In genomic region chr5:111691508-111691907, GRCh38 we compare ENCODE assay signal across 20 cellular contexts.
A peak's percentile ranks its signal among the peaks of the same experiment; 100 is the strongest.
DNase-seq lines count a peak whose midpoint lies in the region; ATAC-seq, FAIRE-seq and TF ChIP-seq lines count a peak whose summit lies in the region.
"Had no signal": no experiment of that assay in that cellular context is flagged by ENCODE, and none has a peak within 500 bp of the region (broad histone marks: within the 10 kb centered on the region; RNA-seq: fewer than 3 reads in every experiment).

No MANE protein-coding gene starts in this region.

- H3K4me2 ChIP-seq in HepG2 (ENCODE audit: low read depth, low read length), result no peak overlapping the region
- H3K4me2 ChIP-seq: A549 had no signal

- WGBS in HepG2 (ENCODE audit: low lambda C conversion rate), result 28% methylated on average over 3 of the region's 3 CpGs
- 89% methylated on average over 2 of the region's 3 CpGs for WGBS in right lobe of liver (ENCODE audit: insufficient coverage, low coverage, low lambda C conversion rate, missing lambda C conversion rate)

- TF ChIP-seq EP300 in HepG2 (IDR thresholded peaks at IDR 0.05; ENCODE audit: low read depth in 2 of 2, low read length in 2 of 2), result no peak
- TF ChIP-seq EP300 in HepG2 (CRISPR knock-in tag; IDR thresholded peaks at IDR 0.05; ENCODE audit: borderline replicate concordance), result no peak

- no peak for TF ChIP-seq POLR2A in HepG2 (IDR thresholded peaks at IDR 0.05; ENCODE audit: insufficient read depth in 1 of 2, low read depth in 2 of 2, low read length in 2 of 2)
- no peak for TF ChIP-seq POLR2A in right lobe of liver (IDR thresholded peaks at IDR 0.05)

- no peaks in the 10 kb centered on the region for H3K79me2 ChIP-seq in HepG2 (ENCODE audit: insufficient read depth, low read length)

- ATAC-seq in activated CD4-positive, alpha-beta T cell treated with anti-CD3 and anti-CD28 coated beads for 36 hours, result peak; percentile 74
- ATAC-seq in HepG2 (no peak), right lobe of liver (no peak)
- ATAC-seq in activated T-helper 17 cell treated with anti-CD3 and anti-CD28 coated beads, Interleukin-2, amount 50 U/mL, for 72 hours (replicated peaks), result peak; percentile 31
- peak; percentile 34 for ATAC-seq in stimulated activated effector memory CD8-positive, alpha-beta T cell treated with anti-CD3 and anti-CD28 coated beads, Interleukin-12 subunit alpha, Interleukin-12 subunit beta, amount 100 ng/mL, for 72 hours
- ATAC-seq: A549 had no signal

- no peak for TF ChIP-seq CTCF in HepG2 (CRISPR knock-in tag; IDR thresholded peaks at IDR 0.05)
- no peak for TF ChIP-seq CTCF in right lobe of liver (IDR thresholded peaks at IDR 0.05)
- TF ChIP-seq CTCF in D721Med (IDR thresholded peaks at IDR 0.05; ENCODE audit: insufficient read depth, missing control alignments), result no peak

- H3K36me3 Mint-ChIP-seq in activated CD4-positive, alpha-beta T cell treated with anti-CD3 and anti-CD28 coated beads for 36 hours (ENCODE audit: low read depth), result no peaks in the 10 kb centered on the region
- H3K36me3 Mint-ChIP-seq in activated T-helper 17 cell treated with anti-CD3 and anti-CD28 coated beads, Interleukin-2, amount 50 U/mL, for 72 hours (ENCODE audit: low read depth), result no peaks in the 10 kb centered on the region
- no peaks in the 10 kb centered on the region for H3K36me3 Mint-ChIP-seq in stimulated activated effector memory CD8-positive, alpha-beta T cell treated with anti-CD3 and anti-CD28 coated beads, Interleukin-12 subunit alpha, Interleukin-12 subunit beta, amount 100 ng/mL, for 72 hours

- BruUV-seq in HepG2 (replicated peaks; lab: Mats Ljungman, UMichigan), result no TSS peak

- no peak for FAIRE-seq in HepG2 (lab: Jason Lieb, UNC)
- FAIRE-seq in D721Med (lab: Jason Lieb, UNC), result no peak
- FAIRE-seq: A549, GM19239, H1 had no signal

- no peak overlapping the region for H3K27ac ChIP-seq in HepG2 (ENCODE audit: extremely low read length, insufficient read depth, low read length)
- no peak overlapping the region for H3K27ac ChIP-seq in right lobe of liver
- H3K27ac ChIP-seq: 22Rv1, A549, C4-2B had no signal

- H3K9me3 ChIP-seq in HepG2 (ENCODE audit: low read length) (no peaks in the 10 kb centered on the region), right lobe of liver (no peaks in the 10 kb centered on the region)
- H3K9me3 ChIP-seq: A549, Caco-2 had no signal

- no peaks in the 10 kb centered on the region for H3K27me3 ChIP-seq in HepG2 (ENCODE audit: control insufficient read depth in 1 of 2, insufficient read depth in 2 of 2, low read length in 2 of 2)
- no peaks in the 10 kb centered on the region for H3K27me3 ChIP-seq in right lobe of liver

- no peak overlapping the region for H3K27ac Mint-ChIP-seq in activated CD4-positive, alpha-beta T cell treated with anti-CD3 and anti-CD28 coated beads for 36 hours
- no peak overlapping the region for H3K27ac Mint-ChIP-seq in activated T-helper 17 cell treated with anti-CD3 and anti-CD28 coated beads, Interleukin-2, amount 50 U/mL, for 72 hours
- H3K27ac Mint-ChIP-seq in stimulated activated effector memory CD8-positive, alpha-beta T cell treated with anti-CD3 and anti-CD28 coated beads, Interleukin-12 subunit alpha, Interleukin-12 subunit beta, amount 100 ng/mL, for 72 hours, result no peak overlapping the region
- H3K27ac Mint-ChIP-seq: CD4-positive, alpha-beta T cell; H9 had no signal

- no peaks in the 10 kb centered on the region for H3K27me3 Mint-ChIP-seq in activated CD4-positive, alpha-beta T cell treated with anti-CD3 and anti-CD28 coated beads for 36 hours
- H3K27me3 Mint-ChIP-seq in activated T-helper 17 cell treated with anti-CD3 and anti-CD28 coated beads, Interleukin-2, amount 50 U/mL, for 72 hours, result peaks cover 10% of the 10 kb centered on the region
- H3K27me3 Mint-ChIP-seq: CD4-positive, alpha-beta T cell had no signal

- no peak overlapping the region for H3K4me3 ChIP-seq in HepG2 (replicated peaks in 1 of 3; ENCODE audit: insufficient read depth in 1 of 3, low read depth in 2 of 3, low read length in 3 of 3)
- no peak overlapping the region for H3K4me3 ChIP-seq in right lobe of liver
- H3K4me3 ChIP-seq: A549 had no signal

- TF ChIP-seq RAD21 in HepG2 (CRISPR knock-in tag; IDR thresholded peaks at IDR 0.05), result no peak

- H3K4me3 Mint-ChIP-seq in activated CD4-positive, alpha-beta T cell treated with anti-CD3 and anti-CD28 coated beads for 36 hours, result no peak overlapping the region
- no peak overlapping the region for H3K4me3 Mint-ChIP-seq in activated T-helper 17 cell treated with anti-CD3 and anti-CD28 coated beads, Interleukin-2, amount 50 U/mL, for 72 hours
- no peak overlapping the region for H3K4me3 Mint-ChIP-seq in stimulated activated effector memory CD8-positive, alpha-beta T cell treated with anti-CD3 and anti-CD28 coated beads, Interleukin-12 subunit alpha, Interleukin-12 subunit beta, amount 100 ng/mL, for 72 hours
- H3K4me3 Mint-ChIP-seq: CD4-positive, alpha-beta T cell; H9 had no signal

- CTCF ChIA-PET in activated CD4-positive, alpha-beta T cell treated with anti-CD3 and anti-CD28 coated beads for 36 hours (lab: Charles Lee), result no interaction called here
- CTCF ChIA-PET in HepG2 (lab: Yijun Ruan, JAX; ENCODE audit: low intra/inter-chr PET ratio, low total read pairs), result no interaction called here

- POLR2A ChIA-PET in activated CD4-positive, alpha-beta T cell treated with anti-CD3 and anti-CD28 coated beads for 36 hours (lab: Charles Lee), result no interaction called here
- POLR2A ChIA-PET in HepG2 (lab: Yijun Ruan, JAX), result no interaction called here

- no peak overlapping the region for H2AFZ ChIP-seq in HepG2 (ENCODE audit: low read length)

- in situ Hi-C loops in HepG2 (cut with HindIII; ENCODE audit: extremely low pct_ligation_motif_present, low pct_unique_long_range_greater_than_20kb), result no loop called here

- H3K36me3 ChIP-seq in HepG2 (replicated peaks in 1 of 2; ENCODE audit: control insufficient read depth in 1 of 2, insufficient read depth in 2 of 2, low read length in 2 of 2) (no peaks in the 10 kb centered on the region), right lobe of liver (no peaks in the 10 kb centered on the region)

- H3K4me1 ChIP-seq in HepG2 (ENCODE audit: insufficient read depth, low read length) (no peaks in the 10 kb centered on the region), right lobe of liver (no peaks in the 10 kb centered on the region)
- H3K4me1 ChIP-seq: Caco-2 had no signal

- H3K9ac ChIP-seq in HepG2 (ENCODE audit: insufficient read depth, low read depth, low read length), result no peak overlapping the region

- intact Hi-C loops in activated CD4-positive, alpha-beta T cell treated with anti-CD3 and anti-CD28 coated beads for 36 hours (cut with DNase I, micrococcal nuclease), result no loop called here
- intact Hi-C loops in HepG2 (cut with micrococcal nuclease; ENCODE audit: unreplicated experiment), result no loop called here
- intact Hi-C loops in right lobe of liver (cut with DNase I), result no loop called here

- no peak for DNase-seq in activated CD4-positive, alpha-beta T cell treated with anti-CD3 and anti-CD28 coated beads for 36 hours
- DNase-seq in activated CD4-positive, alpha-beta T cell treated with anti-CD3 and anti-CD28 coated beads for 4 hours, result no peak
- DNase-seq in HepG2 (ENCODE audit: low spot score), result no peak
- DNase-seq in right lobe of liver, result no peak
- DNase-seq in stimulated activated effector memory CD8-positive, alpha-beta T cell treated with anti-CD3 and anti-CD28 coated beads, Interleukin-12 subunit alpha, Interleukin-12 subunit beta, amount 100 ng/mL, for 72 hours (ENCODE audit: low spot score in 2 of 2), result no peak
- no peak for DNase-seq in NCI-H187 treated with DMSO at 0.1 percent for 48 hours (lab: John Stamatoyannopoulos, UW)
- no peak for DNase-seq in D721Med (ENCODE audit: insufficient read length, low spot score)
- DNase-seq: AML-193; Caco-2; CD4-positive, alpha-beta T cell; DMS153; DMS79; GDM1; H9 had no signal

- H4K20me1 ChIP-seq in HepG2 (ENCODE audit: insufficient read depth, low read length), result no peaks in the 10 kb centered on the region

- H3K4me1 Mint-ChIP-seq in activated CD4-positive, alpha-beta T cell treated with anti-CD3 and anti-CD28 coated beads for 36 hours, result no peaks in the 10 kb centered on the region
- H3K4me1 Mint-ChIP-seq in activated T-helper 17 cell treated with anti-CD3 and anti-CD28 coated beads, Interleukin-2, amount 50 U/mL, for 72 hours, result no peaks in the 10 kb centered on the region
- H3K4me1 Mint-ChIP-seq in stimulated activated effector memory CD8-positive, alpha-beta T cell treated with anti-CD3 and anti-CD28 coated beads, Interleukin-12 subunit alpha, Interleukin-12 subunit beta, amount 100 ng/mL, for 72 hours, result no peaks in the 10 kb centered on the region

- H3K9me3 Mint-ChIP-seq in activated CD4-positive, alpha-beta T cell treated with anti-CD3 and anti-CD28 coated beads for 36 hours (ENCODE audit: low read depth), result no peaks in the 10 kb centered on the region
- H3K9me3 Mint-ChIP-seq in activated T-helper 17 cell treated with anti-CD3 and anti-CD28 coated beads, Interleukin-2, amount 50 U/mL, for 72 hours, result no peaks in the 10 kb centered on the region
- H3K9me3 Mint-ChIP-seq in stimulated activated effector memory CD8-positive, alpha-beta T cell treated with anti-CD3 and anti-CD28 coated beads, Interleukin-12 subunit alpha, Interleukin-12 subunit beta, amount 100 ng/mL, for 72 hours, result no peaks in the 10 kb centered on the region
- H3K9me3 Mint-ChIP-seq: CD4-positive, alpha-beta T cell; H9 had no signal

TF ChIP-seq in HepG2, 621 proteins besides CTCF, POLR2A, EP300 and RAD21 (continues in another document):
- peak; percentile 21; the same call in 1 of the 2 replicates for TF ChIP-seq ATF7 (IDR thresholded peaks at IDR 0.05)
- TF ChIP-seq ATF7 (CRISPR knock-in tag; IDR thresholded peaks at IDR 0.05), result no peak
- no peak for TF ChIP-seq TAF15 (IDR thresholded peaks at IDR 0.05; ENCODE audit: low read depth, low read length, poor library complexity, severe bottlenecking)
- no peak for TF ChIP-seq ZNF317 (CRISPR knock-in tag; IDR thresholded peaks at IDR 0.05)
- TF ChIP-seq CREB1 (IDR thresholded peaks at IDR 0.05), result 0 out of 2 replicates have a peak, but pooled peaks have one; percentile 23
- no peak for TF ChIP-seq CREB1 (CRISPR knock-in tag; IDR thresholded peaks at IDR 0.05)

Comparison
In these comparisons a context has a peak if more than half of its experiments do, and no peak if none do; other contexts are left out.
1. ATAC-seq: peak in activated CD4-positive, alpha-beta T cell treated with anti-CD3 and anti-CD28 coated beads for 36 hours (single experiment), activated T-helper 17 cell treated with anti-CD3 and anti-CD28 coated beads, Interleukin-2, amount 50 U/mL, for 72 hours (single experiment) and stimulated activated effector memory CD8-positive, alpha-beta T cell treated with anti-CD3 and anti-CD28 coated beads, Interleukin-12 subunit alpha, Interleukin-12 subunit beta, amount 100 ng/mL, for 72 hours (single experiment); none in HepG2 (single experiment) and right lobe of liver (0 of 4).